ENCODE assay signal across 20 cellular contexts in genomic region chr15:29687204-29687768, GRCh38.
DNase-seq lines count a peak whose midpoint lies in the region; TF ChIP-seq lines count a peak whose summit lies in the region.
"Had no signal": no experiment of that assay in that cellular context is flagged by ENCODE, and none has a peak within 500 bp of the region (broad histone marks: within the 10 kb centered on the region; RNA-seq: fewer than 3 reads in every experiment).

No MANE protein-coding gene starts in this region.

- POLR2A ChIA-PET in PC-9 (lab: Charles Lee; ENCODE audit: unreplicated experiment) = interaction anchor here (0.6 kb wide), 2 partner anchors 39 to 74 kb away, joined by 6 to 9 read pairs; no protein-coding TSS in a partner anchor

- H3K4me3 ChIP-seq in PC-9 (no peak overlapping the region), liver (ENCODE audit: low read depth in 1 of 3, low read length in 3 of 3) (no peak overlapping the region), stomach (peak overlapping the region in 1 of 4 donors; percentile 28)
- H3K4me3 ChIP-seq: GM12878, SJSA1 had no signal

- no peak for TF ChIP-seq CTCF in PC-9 (conservative IDR thresholded peaks at IDR 0.05)
- no peak for TF ChIP-seq CTCF in liver (IDR thresholded peaks at IDR 0.05; ENCODE audit: low read depth, low read length, missing input control)
- TF ChIP-seq CTCF in stomach (IDR thresholded peaks at IDR 0.05) = no peak

- H3K36me3 ChIP-seq in PC-9 (ENCODE audit: low read depth) (no peaks in the 10 kb centered on the region), liver (ENCODE audit: control insufficient read depth in 4 of 4, insufficient read depth in 3 of 4, low read depth in 1 of 4, low read length in 3 of 4) (no peaks in the 10 kb centered on the region), stomach (no peaks in the 10 kb centered on the region)
- H3K36me3 ChIP-seq: SJSA1 had no signal

- DNase-seq in NCI-H1105 (lab: John Stamatoyannopoulos, UW) (peak; percentile 39), PC-9 (peak; percentile 44 to 69), stomach (peak; percentile 79), posterior vena cava (ENCODE audit: low spot score) (no peak), medulla oblongata (ENCODE audit: extremely low spot score) (no peak), COLO829 (ENCODE audit: low spot score) (no peak), NCI-H748 treated with DMSO at 0.1 percent for 48 hours (lab: John Stamatoyannopoulos, UW) (no peak)
- DNase-seq: activated CD8-positive, alpha-beta T cell treated with anti-CD3 and anti-CD28 coated beads for 36 hours; AML-193; foreskin melanocyte; GF-D8; HFFc6; Karpas-422; NCI-H1436; NCI-H510A; stimulated activated CD4-positive, alpha-beta T cell treated with anti-CD3 and anti-CD28 coated beads, Interleukin-1b, Interleukin-23, amount 100 ng/mL, for 48 hours; T-helper 2 cell had no signal

- H4K20me1 ChIP-seq in PC-9 (ENCODE audit: insufficient read depth) = no peaks in the 10 kb centered on the region

- no peaks in the 10 kb centered on the region for H3K4me1 ChIP-seq in PC-9 (replicated peaks; ENCODE audit: insufficient read depth)
- peaks cover 10 to 40% (median 27%) of the 10 kb centered on the region in 4 donors for H3K4me1 ChIP-seq in liver (ENCODE audit: control insufficient read depth in 4 of 4, insufficient read depth in 4 of 4, low read length in 3 of 4)
- H3K4me1 ChIP-seq in stomach = peaks cover 14 to 24% (median 18%) of the 10 kb centered on the region in 4 donors

- BruUV-seq in PC-9 (replicated peaks; lab: Mats Ljungman, UMichigan) = no TSS peak

- no peak overlapping the region for H3K27ac ChIP-seq in PC-9
- peak overlapping the region in 1 of 2 donors; percentile 23 for H3K27ac ChIP-seq in liver (ENCODE audit: low read depth in 1 of 2, low read length in 2 of 2)
- peak overlapping the region; percentile 75 to 91 (median 80) for H3K27ac ChIP-seq in stomach
- H3K27ac ChIP-seq: SJSA1 had no signal

- CTCF ChIA-PET in PC-9 (lab: Charles Lee) = interaction anchor here (0.6 kb wide), 1 partner anchor 38 kb away, joined by 4 read pairs; no protein-coding TSS in a partner anchor

- intact Hi-C loops in PC-9 (cut with micrococcal nuclease; ENCODE audit: unreplicated experiment) (no loop called here), stomach (cut with DNase I; ENCODE audit: low total_unique reads) (no loop called here), posterior vena cava (cut with DNase I) (no loop called here)

- H3K79me2 ChIP-seq in PC-9 (ENCODE audit: low read depth) = no peaks in the 10 kb centered on the region

- TF ChIP-seq RAD21 in liver (IDR thresholded peaks at IDR 0.05) = no peak

- peak overlapping the region; percentile 26; the same call in 1 of the 2 replicates for H3K4me2 ChIP-seq in PC-9

- H2AFZ ChIP-seq in PC-9 = no peak overlapping the region

- WGBS in liver = 45% methylated on average over 13 of the region's 13 CpGs
- 32 to 56% (median 35%) methylated on average over 12 to 13 of the region's 13 CpGs for WGBS in stomach, 5 donors

- H3K27me3 ChIP-seq in PC-9 (ENCODE audit: insufficient read depth, low read depth) (no peaks in the 10 kb centered on the region), liver (ENCODE audit: control insufficient read depth in 4 of 4, insufficient read depth in 4 of 4, low read length in 3 of 4) (no peaks in the 10 kb centered on the region), stomach (no peaks in the 10 kb centered on the region)
- H3K27me3 ChIP-seq: SJSA1 had no signal

- no peaks in the 10 kb centered on the region for H3F3A ChIP-seq in PC-9 (ENCODE audit: insufficient read depth, low read depth)

- H3K9ac ChIP-seq in liver (ENCODE audit: low read depth in 1 of 2, low read length in 2 of 2) = no peak overlapping the region

- TF ChIP-seq EP300 in stomach (IDR thresholded peaks at IDR 0.05) = no peak

- no peak for TF ChIP-seq POLR2A in stomach (IDR thresholded peaks at IDR 0.05)

- no peaks in the 10 kb centered on the region for H3K9me2 ChIP-seq in PC-9 (ENCODE audit: insufficient read depth)

- H3K9me3 ChIP-seq in PC-9 (ENCODE audit: insufficient read depth, low read depth) (no peaks in the 10 kb centered on the region), liver (ENCODE audit: control insufficient read depth in 4 of 4, low read length in 3 of 4) (no peaks in the 10 kb centered on the region), stomach (no peaks in the 10 kb centered on the region)
- H3K9me3 ChIP-seq: SJSA1 had no signal

TF ChIP-seq in liver, 16 proteins besides CTCF, POLR2A, EP300 and RAD21:
- TF ChIP-seq HNF4A (conservative IDR thresholded peaks at IDR 0.05) (peak; percentile 29 to 62), SP1 (IDR thresholded peaks at IDR 0.05) (peak; percentile 7), YY1 (IDR thresholded peaks at IDR 0.05) (peak; percentile 24), HNF4G (IDR thresholded peaks at IDR 0.05) (no peak), FOXA1 (IDR thresholded peaks at IDR 0.05) (no peak), RXRA (IDR thresholded peaks at IDR 0.05) (peak; percentile 50 to 75)

Comparison
In these comparisons a context has a peak if more than half of its experiments do, and no peak if none do; other contexts are left out.
1. DNase-seq: peak in NCI-H1105 (single experiment), PC-9 (2 of 2) and stomach (single experiment); none in posterior vena cava (single experiment), medulla oblongata (single experiment), COLO829 (single experiment) and NCI-H748 treated with DMSO at 0.1 percent for 48 hours (single experiment).